In genomic region chr10:51471271-51471670, GRCh38 we compare ENCODE assay signal across 38 cellular contexts.
"Had no signal": no experiment of that assay in that cellular context is flagged by ENCODE, and none has a peak within 500 bp of the region (broad histone marks: within the 10 kb centered on the region; RNA-seq: fewer than 3 reads in every experiment).

No MANE protein-coding gene starts in this region.

- H3K27ac ChIP-seq: adrenal gland, ascending aorta, body of pancreas, brain microvascular endothelial cell, breast epithelium, cardiac muscle cell had no signal

- H3K27me3 ChIP-seq: adrenal gland, ascending aorta, body of pancreas, brain microvascular endothelial cell, breast epithelium, cardiac muscle cell had no signal

- DNase-seq: activated effector memory CD4-positive, alpha-beta T cell treated with anti-CD3 and anti-CD28 coated beads, Interleukin-2, amount 50 U/mL, for 16 hours; activated effector memory CD4-positive, alpha-beta T cell treated with Interleukin-2 at 50 U/mL for 16 hours; activated gamma-delta T cell; activated gamma-delta T cell treated with Interleukin-2 at 50 U/mL for 16 hours; activated naive CD4-positive, alpha-beta T cell; activated naive CD4-positive, alpha-beta T cell treated with anti-CD3 and anti-CD28 coated beads for 36 hours; activated naive CD4-positive, alpha-beta T cell treated with anti-CD3 and anti-CD28 coated beads, Interleukin-2, amount 10 ng/mL, durations not matched to agents 7 days and 5 days; activated naive CD4-positive, alpha-beta T cell treated with anti-CD3 and anti-CD28 coated beads, Interleukin-2, amount 50 U/mL, for 16 hours; activated naive CD4-positive, alpha-beta T cell treated with Interleukin-2 at 50 U/mL for 16 hours; activated naive CD8-positive, alpha-beta T cell treated with anti-CD3 and anti-CD28 coated beads for 36 hours; activated naive CD8-positive, alpha-beta T cell treated with anti-CD3 and anti-CD28 coated beads, Interleukin-2, amount 10 ng/mL, durations not matched to agents 7 days and 5 days; activated naive CD8-positive, alpha-beta T cell treated with anti-CD3 and anti-CD28 coated beads, Interleukin-2, amount 50 U/mL, for 24 hours; activated T-cell treated with anti-CD3 and anti-CD28 coated beads, Interleukin-2, amount 50 U/mL, for 1 hour; activated T-cell treated with anti-CD3 and anti-CD28 coated beads, Interleukin-2, amount 50 U/mL, for 24 hours; activated T-cell treated with anti-CD3 and anti-CD28 coated beads, Interleukin-2, amount 50 U/mL, for 4 hours; activated T-cell treated with anti-CD3 and anti-CD28 coated beads, Interleukin-2, amount 50 U/mL, for 48 hours; activated T-cell treated with anti-CD3 and anti-CD28 coated beads, Interleukin-2, amount 50 U/mL, for 72 hours; adrenal gland; amniotic stem cell; amygdala; anterior cingulate cortex; aorta; body of pancreas; brain microvascular endothelial cell; caudate nucleus; central memory CD4-positive, alpha-beta T cell; cerebellar nuclear complex had no signal

- H3K9me3 Mint-ChIP-seq: activated naive CD4-positive, alpha-beta T cell treated with anti-CD3 and anti-CD28 coated beads for 36 hours; activated naive CD4-positive, alpha-beta T cell treated with anti-CD3 and anti-CD28 coated beads, Interleukin-2, amount 10 ng/mL, durations not matched to agents 7 days and 5 days; activated naive CD4-positive, alpha-beta T cell treated with anti-CD3 and anti-CD28 coated beads, Interleukin-2, amount 50 U/mL, for 24 hours; activated naive CD4-positive, alpha-beta T cell treated with anti-CD3 and anti-CD28 coated beads, Interleukin-2, amount 50 U/mL, for 72 hours; activated naive CD8-positive, alpha-beta T cell treated with anti-CD3 and anti-CD28 coated beads for 36 hours; activated naive CD8-positive, alpha-beta T cell treated with anti-CD3 and anti-CD28 coated beads, Interleukin-2, amount 10 ng/mL, durations not matched to agents 7 days and 5 days; activated naive CD8-positive, alpha-beta T cell treated with anti-CD3 and anti-CD28 coated beads, Interleukin-2, amount 50 U/mL, for 24 hours; activated T-cell treated with anti-CD3 and anti-CD28 coated beads, Interleukin-2, amount 50 U/mL, for 24 hours; activated T-cell treated with anti-CD3 and anti-CD28 coated beads, Interleukin-2, amount 50 U/mL, for 4 hours; activated T-cell treated with anti-CD3 and anti-CD28 coated beads, Interleukin-2, amount 50 U/mL, for 72 hours; activated T-helper 1 cell treated with anti-CD3 and anti-CD28 coated beads, Interleukin-12 subunit alpha, Interleukin-12 subunit beta, Interleukin-2, Interleukin-4 antibody, amounts not matched to agents 30 ng/mL and 10 ng/mL and 1 ng/mL, durations not matched to agents 14 hours and 24 hours and 36 hours; activated T-helper 17 cell treated with anti-CD3 and anti-CD28 coated beads, Interleukin-2, amount 50 U/mL, for 72 hours; activated T-helper 2 cell treated with anti-CD3 and anti-CD28 coated beads, Interferon-gamma antibody, Interleukin-2, Interleukin-4, amounts not matched to agents 10 μg/mL and 5 μg/mL and 100 μg/mL, durations not matched to agents 14 hours and 24 hours and 36 hours; brain; central memory CD8-positive, alpha-beta T cell had no signal

- H3K27ac Mint-ChIP-seq: activated naive CD4-positive, alpha-beta T cell treated with anti-CD3 and anti-CD28 coated beads for 36 hours; activated naive CD4-positive, alpha-beta T cell treated with anti-CD3 and anti-CD28 coated beads, Interleukin-2, amount 10 ng/mL, durations not matched to agents 7 days and 5 days; activated naive CD4-positive, alpha-beta T cell treated with anti-CD3 and anti-CD28 coated beads, Interleukin-2, amount 50 U/mL, for 24 hours; activated naive CD4-positive, alpha-beta T cell treated with anti-CD3 and anti-CD28 coated beads, Interleukin-2, amount 50 U/mL, for 72 hours; activated naive CD8-positive, alpha-beta T cell; activated naive CD8-positive, alpha-beta T cell treated with anti-CD3 and anti-CD28 coated beads for 36 hours; activated naive CD8-positive, alpha-beta T cell treated with anti-CD3 and anti-CD28 coated beads, Interleukin-2, amount 10 ng/mL, durations not matched to agents 7 days and 5 days; activated naive CD8-positive, alpha-beta T cell treated with anti-CD3 and anti-CD28 coated beads, Interleukin-2, amount 50 U/mL, for 24 hours; activated T-cell treated with anti-CD3 and anti-CD28 coated beads, Interleukin-2, amount 50 U/mL, for 24 hours; activated T-cell treated with anti-CD3 and anti-CD28 coated beads, Interleukin-2, amount 50 U/mL, for 72 hours; activated T-helper 1 cell treated with anti-CD3 and anti-CD28 coated beads, Interleukin-12 subunit alpha, Interleukin-12 subunit beta, Interleukin-2, Interleukin-4 antibody, amounts not matched to agents 30 ng/mL and 10 ng/mL and 1 ng/mL, durations not matched to agents 14 hours and 24 hours and 36 hours; activated T-helper 17 cell treated with anti-CD3 and anti-CD28 coated beads, Interleukin-2, amount 50 U/mL, for 72 hours; activated T-helper 2 cell treated with anti-CD3 and anti-CD28 coated beads, Interferon-gamma antibody, Interleukin-2, Interleukin-4, amounts not matched to agents 10 μg/mL and 5 μg/mL and 100 μg/mL, durations not matched to agents 14 hours and 24 hours and 36 hours; brain had no signal

- ATAC-seq: activated naive CD4-positive, alpha-beta T cell treated with anti-CD3 and anti-CD28 coated beads, Interleukin-2, amount 50 U/mL, for 72 hours; activated naive CD8-positive, alpha-beta T cell treated with anti-CD3 and anti-CD28 coated beads, Interleukin-2, amount 50 U/mL, for 24 hours; activated T-cell treated with anti-CD3 and anti-CD28 coated beads, Interleukin-2, amount 50 U/mL, for 4 hours; activated T-cell treated with anti-CD3 and anti-CD28 coated beads, Interleukin-2, amount 50 U/mL, for 72 hours; activated T-helper 17 cell treated with anti-CD3 and anti-CD28 coated beads, Interleukin-2, amount 50 U/mL, for 72 hours; body of pancreas had no signal

- H3K36me3 ChIP-seq: adrenal gland, ascending aorta, brain microvascular endothelial cell, breast epithelium, cardiac muscle cell had no signal

- H3K9me3 ChIP-seq: adrenal gland, ascending aorta, body of pancreas, breast epithelium had no signal

- H3K4me1 ChIP-seq: breast epithelium had no signal

- H3K4me3 Mint-ChIP-seq: activated naive CD4-positive, alpha-beta T cell treated with anti-CD3 and anti-CD28 coated beads for 36 hours; activated naive CD4-positive, alpha-beta T cell treated with anti-CD3 and anti-CD28 coated beads, Interleukin-2, amount 10 ng/mL, durations not matched to agents 7 days and 5 days; activated naive CD4-positive, alpha-beta T cell treated with anti-CD3 and anti-CD28 coated beads, Interleukin-2, amount 50 U/mL, for 24 hours; activated naive CD8-positive, alpha-beta T cell; activated naive CD8-positive, alpha-beta T cell treated with anti-CD3 and anti-CD28 coated beads for 36 hours; activated naive CD8-positive, alpha-beta T cell treated with anti-CD3 and anti-CD28 coated beads, Interleukin-2, amount 10 ng/mL, durations not matched to agents 7 days and 5 days; activated naive CD8-positive, alpha-beta T cell treated with anti-CD3 and anti-CD28 coated beads, Interleukin-2, amount 50 U/mL, for 24 hours; activated T-cell treated with anti-CD3 and anti-CD28 coated beads, Interleukin-2, amount 50 U/mL, for 24 hours; activated T-cell treated with anti-CD3 and anti-CD28 coated beads, Interleukin-2, amount 50 U/mL, for 4 hours; activated T-cell treated with anti-CD3 and anti-CD28 coated beads, Interleukin-2, amount 50 U/mL, for 72 hours; activated T-helper 1 cell treated with anti-CD3 and anti-CD28 coated beads, Interleukin-12 subunit alpha, Interleukin-12 subunit beta, Interleukin-2, Interleukin-4 antibody, amounts not matched to agents 30 ng/mL and 10 ng/mL and 1 ng/mL, durations not matched to agents 14 hours and 24 hours and 36 hours; activated T-helper 17 cell treated with anti-CD3 and anti-CD28 coated beads, Interleukin-2, amount 50 U/mL, for 72 hours; brain; central memory CD8-positive, alpha-beta T cell had no signal

- H3K36me3 Mint-ChIP-seq: activated naive CD4-positive, alpha-beta T cell treated with anti-CD3 and anti-CD28 coated beads, Interleukin-2, amount 10 ng/mL, durations not matched to agents 7 days and 5 days; activated naive CD4-positive, alpha-beta T cell treated with anti-CD3 and anti-CD28 coated beads, Interleukin-2, amount 50 U/mL, for 24 hours; activated naive CD4-positive, alpha-beta T cell treated with anti-CD3 and anti-CD28 coated beads, Interleukin-2, amount 50 U/mL, for 72 hours; activated naive CD8-positive, alpha-beta T cell; activated naive CD8-positive, alpha-beta T cell treated with anti-CD3 and anti-CD28 coated beads for 36 hours; activated naive CD8-positive, alpha-beta T cell treated with anti-CD3 and anti-CD28 coated beads, Interleukin-2, amount 10 ng/mL, durations not matched to agents 7 days and 5 days; brain had no signal

- H3K27me3 Mint-ChIP-seq: activated naive CD4-positive, alpha-beta T cell treated with anti-CD3 and anti-CD28 coated beads, Interleukin-2, amount 10 ng/mL, durations not matched to agents 7 days and 5 days; activated naive CD4-positive, alpha-beta T cell treated with anti-CD3 and anti-CD28 coated beads, Interleukin-2, amount 50 U/mL, for 24 hours; activated naive CD8-positive, alpha-beta T cell; activated naive CD8-positive, alpha-beta T cell treated with anti-CD3 and anti-CD28 coated beads for 36 hours; activated naive CD8-positive, alpha-beta T cell treated with anti-CD3 and anti-CD28 coated beads, Interleukin-2, amount 10 ng/mL, durations not matched to agents 7 days and 5 days; activated T-helper 17 cell treated with anti-CD3 and anti-CD28 coated beads, Interleukin-2, amount 50 U/mL, for 72 hours; brain; central memory CD8-positive, alpha-beta T cell had no signal

- H3K4me1 Mint-ChIP-seq: activated naive CD4-positive, alpha-beta T cell treated with anti-CD3 and anti-CD28 coated beads, Interleukin-2, amount 10 ng/mL, durations not matched to agents 7 days and 5 days; activated naive CD4-positive, alpha-beta T cell treated with anti-CD3 and anti-CD28 coated beads, Interleukin-2, amount 50 U/mL, for 24 hours; activated naive CD8-positive, alpha-beta T cell treated with anti-CD3 and anti-CD28 coated beads for 36 hours; activated naive CD8-positive, alpha-beta T cell treated with anti-CD3 and anti-CD28 coated beads, Interleukin-2, amount 10 ng/mL, durations not matched to agents 7 days and 5 days; activated naive CD8-positive, alpha-beta T cell treated with anti-CD3 and anti-CD28 coated beads, Interleukin-2, amount 50 U/mL, for 24 hours; activated T-helper 17 cell treated with anti-CD3 and anti-CD28 coated beads, Interleukin-2, amount 50 U/mL, for 72 hours; central memory CD8-positive, alpha-beta T cell had no signal

- H3K4me3 ChIP-seq: adrenal gland, ascending aorta, body of pancreas, breast epithelium, cardiac muscle cell had no signal
